8 cellular contexts compared by ENCODE assay signal in the genomic region with DNA sequence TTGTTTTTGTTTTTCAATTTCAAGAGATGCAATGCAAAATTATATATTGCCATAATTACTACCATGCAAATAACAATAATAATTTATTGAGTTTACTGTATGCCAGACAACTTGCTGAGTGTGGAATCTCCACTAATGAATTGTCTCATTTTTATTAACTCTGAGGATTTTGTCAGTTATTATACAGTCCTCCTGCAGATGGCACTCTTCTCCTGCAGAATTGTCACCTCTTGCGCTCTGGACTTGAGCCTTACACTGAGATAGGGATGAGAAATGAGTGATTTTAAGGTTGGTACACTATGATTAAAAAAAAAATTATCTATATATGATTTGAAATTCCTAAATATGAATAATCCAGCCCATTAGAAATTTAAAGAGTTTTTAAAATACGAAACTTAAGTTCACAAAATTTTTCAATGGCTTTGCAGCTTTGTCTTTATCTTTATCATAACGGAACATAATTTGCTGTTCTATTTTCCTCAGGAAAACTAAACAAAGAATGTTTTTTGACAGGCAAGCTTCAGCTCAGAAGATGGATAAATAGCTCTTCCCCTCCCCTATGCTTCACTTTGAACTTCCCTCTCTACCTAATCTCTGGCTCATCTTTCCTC. TPM values are rescaled to one million over a fixed set of nuclear protein-coding genes. Genes with fewer than 3 reads are reported as not detected.
DNase-seq lines count a peak whose midpoint lies in the region; ATAC-seq and TF ChIP-seq lines count a peak whose summit lies in the region.

No MANE protein-coding gene starts in this region.

- no peaks in the 10 kb centered on the region for H3K4me1 ChIP-seq in osteoblast (ENCODE audit: insufficient read depth, low read length)

- H3K27ac Mint-ChIP-seq in activated CD4-positive, alpha-beta T cell treated with anti-CD3 and anti-CD28 coated beads, Interleukin-2, amount 10 ng/mL, durations not matched to agents 24 days and 14 days = no peak overlapping the region

- H3K4me2 ChIP-seq in osteoblast (ENCODE audit: insufficient read depth, low read length) = no peak overlapping the region

- H4K20me1 ChIP-seq in osteoblast (ENCODE audit: insufficient read depth, low read length) = no peaks in the 10 kb centered on the region

- H3K9me3 ChIP-seq in osteoblast (ENCODE audit: low read depth, low read length) = no peaks in the 10 kb centered on the region

- ATAC-seq in HG02763 (IDR thresholded peaks at IDR 0.05; ENCODE audit: unreplicated experiment) = peak; percentile 61
- ATAC-seq in GM21447 (IDR thresholded peaks at IDR 0.05; ENCODE audit: unreplicated experiment) = no peak

- H3K36me3 Mint-ChIP-seq in activated CD4-positive, alpha-beta T cell treated with anti-CD3 and anti-CD28 coated beads, Interleukin-2, amount 10 ng/mL, durations not matched to agents 24 days and 14 days (ENCODE audit: low read depth) = no peaks in the 10 kb centered on the region

- H3K4me3 Mint-ChIP-seq in activated CD4-positive, alpha-beta T cell treated with anti-CD3 and anti-CD28 coated beads, Interleukin-2, amount 10 ng/mL, durations not matched to agents 24 days and 14 days = no peak overlapping the region

- no peak overlapping the region for H3K27ac ChIP-seq in osteoblast (ENCODE audit: low read depth, low read length)

- H2AFZ ChIP-seq in osteoblast (ENCODE audit: low read length) = no peak overlapping the region

- no peaks in the 10 kb centered on the region for H3K36me3 ChIP-seq in osteoblast (ENCODE audit: insufficient read depth, low read length)

- TF ChIP-seq CTCF in AG10803 (conservative IDR thresholded peaks at IDR 0.05; ENCODE audit: low read length) (peak; percentile 81), GM12875 (IDR thresholded peaks at IDR 0.05; ENCODE audit: borderline replicate concordance, insufficient read depth, low read depth, low read length) (peak; percentile 41), fibroblast of pulmonary artery (IDR thresholded peaks at IDR 0.05; ENCODE audit: low read length, missing control alignments) (peak; percentile 71), osteoblast (IDR thresholded peaks at IDR 0.05; ENCODE audit: extremely low read depth, low read depth, low read length) (peak; percentile 76)

- DNase-seq in AG10803 (ENCODE audit: low read depth) = peak; percentile 48
- DNase-seq in NCI-H1694 (lab: John Stamatoyannopoulos, UW) = peak; percentile 42
- peak; percentile 77 for DNase-seq in activated CD4-positive, alpha-beta T cell treated with anti-CD3 and anti-CD28 coated beads, Interleukin-2, amount 10 ng/mL, durations not matched to agents 24 days and 14 days
- DNase-seq in fibroblast of pulmonary artery (ENCODE audit: low read depth) = peak; percentile 65
- no peak for DNase-seq in osteoblast (ENCODE audit: insufficient read length, low spot score, missing footprints)

- H3K27me3 ChIP-seq in osteoblast (ENCODE audit: insufficient read depth, low read length) = peaks cover 16% of the 10 kb centered on the region

- no peaks in the 10 kb centered on the region for H3K9me3 Mint-ChIP-seq in activated CD4-positive, alpha-beta T cell treated with anti-CD3 and anti-CD28 coated beads, Interleukin-2, amount 10 ng/mL, durations not matched to agents 24 days and 14 days

- no peaks in the 10 kb centered on the region for H3K4me1 Mint-ChIP-seq in activated CD4-positive, alpha-beta T cell treated with anti-CD3 and anti-CD28 coated beads, Interleukin-2, amount 10 ng/mL, durations not matched to agents 24 days and 14 days

- no peaks in the 10 kb centered on the region for H3K79me2 ChIP-seq in osteoblast (ENCODE audit: insufficient read depth, low read length)

- intact Hi-C loops in activated CD4-positive, alpha-beta T cell treated with anti-CD3 and anti-CD28 coated beads, Interleukin-2, amount 10 ng/mL, durations not matched to agents 24 days and 14 days (cut with micrococcal nuclease) = loop anchor here (1.0 to 10.0 kb wide), 3 partner anchors 623 to 1263 kb away; no protein-coding TSS in a partner anchor

- H3K4me3 ChIP-seq in AG10803 (ENCODE audit: low read length) (no peak overlapping the region), GM12875 (ENCODE audit: low read depth, low read length) (no peak overlapping the region), fibroblast of pulmonary artery (replicated peaks; ENCODE audit: low read depth, low read length) (no peak overlapping the region), osteoblast (ENCODE audit: insufficient read depth, low read length) (no peak overlapping the region)

- H3K27me3 Mint-ChIP-seq in activated CD4-positive, alpha-beta T cell treated with anti-CD3 and anti-CD28 coated beads, Interleukin-2, amount 10 ng/mL, durations not matched to agents 24 days and 14 days = peaks cover 48% of the 10 kb centered on the region

RNA-seq across cellular contexts. Expression of a gene that starts 12.7 kb away (rescaled TPM):
- total RNA-seq in activated CD4-positive, alpha-beta T cell treated with anti-CD3 and anti-CD28 coated beads, Interleukin-2, amount 10 ng/mL, durations not matched to agents 24 days and 14 days = 14.1 and 14.9 TPM in 2 replicates
- 13.8 and 16.6 TPM in 2 replicates for total RNA-seq in osteoblast
